In genomic region chr11:122671270-122671906, GRCh38 we compare ENCODE assay signal across 1 cellular context.
TF ChIP-seq lines count a peak whose summit lies in the region.

No MANE protein-coding gene starts in this region.

TF ChIP-seq in WTC11, 78 proteins besides CTCF, POLR2A, EP300 and RAD21 (continued from another document):
- no peak for TF ChIP-seq ZNF281 (CRISPR knock-in tag; IDR thresholded peaks at IDR 0.05)
- TF ChIP-seq TP53 (CRISPR knock-in tag; IDR thresholded peaks at IDR 0.05), result no peak
- TF ChIP-seq ATF3 (CRISPR knock-in tag; conservative IDR thresholded peaks at IDR 0.05), result no peak
- no peak for TF ChIP-seq CDX4 (CRISPR knock-in tag; IDR thresholded peaks at IDR 0.05; ENCODE audit: borderline replicate concordance)
- no peak for TF ChIP-seq GABPB1 (CRISPR knock-in tag; IDR thresholded peaks at IDR 0.05)
- TF ChIP-seq FOXP4 (CRISPR knock-in tag; IDR thresholded peaks at IDR 0.05), result no peak
- TF ChIP-seq ZNF512 (CRISPR knock-in tag; IDR thresholded peaks at IDR 0.05; ENCODE audit: borderline replicate concordance), result no peak
- TF ChIP-seq ESRRA (CRISPR knock-in tag; IDR thresholded peaks at IDR 0.05; ENCODE audit: borderline replicate concordance), result no peak
- no peak for TF ChIP-seq MLX (CRISPR knock-in tag; IDR thresholded peaks at IDR 0.05)
- no peak for TF ChIP-seq STAT6 (CRISPR knock-in tag; conservative IDR thresholded peaks at IDR 0.05; ENCODE audit: low read depth)
TF ChIP-seq in WTC11: peak in this region for 0.
